Comparison of ENCODE assay signal across 15 cellular contexts in genomic region chr7:158716802-158717201, GRCh38. TPM values are rescaled to one million over a fixed set of nuclear protein-coding genes. Genes with fewer than 3 reads are reported as not detected.
DNase-seq lines count a peak whose midpoint lies in the region; ATAC-seq, FAIRE-seq and TF ChIP-seq lines count a peak whose summit lies in the region.
"Had no signal": no experiment of that assay in that cellular context is flagged by ENCODE, and none has a peak within 500 bp of the region (broad histone marks: within the 10 kb centered on the region; RNA-seq: fewer than 3 reads in every experiment).

No MANE protein-coding gene starts in this region.

- H2AFZ ChIP-seq in HepG2 (ENCODE audit: low read length) (no peak overlapping the region), K562 (ENCODE audit: low read depth, low read length) (no peak overlapping the region)
- H2AFZ ChIP-seq: GM23248 had no signal

- H3K4me1 ChIP-seq in HepG2 (ENCODE audit: insufficient read depth, low read length) (no peaks in the 10 kb centered on the region), right lobe of liver (no peaks in the 10 kb centered on the region), HEK293 (ENCODE audit: control insufficient read depth, insufficient read depth, low read length) (no peaks in the 10 kb centered on the region), K562 (replicated peaks in 1 of 2; ENCODE audit: control insufficient read depth in 2 of 2, insufficient read depth in 2 of 2, low read length in 2 of 2) (no peaks in the 10 kb centered on the region)
- H3K4me1 ChIP-seq: BE2C had no signal

- H3K9ac ChIP-seq in HepG2 (ENCODE audit: insufficient read depth, low read depth, low read length), result no peak overlapping the region
- H3K9ac ChIP-seq in K562 (ENCODE audit: insufficient read depth in 1 of 2, low read depth in 2 of 2, low read length in 2 of 2), result no peak overlapping the region
- H3K9ac ChIP-seq: GM23248, KMS-11 had no signal

- H3K27ac ChIP-seq in HepG2 (ENCODE audit: extremely low read length, insufficient read depth, low read length), result no peak overlapping the region
- no peak overlapping the region for H3K27ac ChIP-seq in right lobe of liver
- H3K27ac ChIP-seq in HEK293 (ENCODE audit: extremely low read depth, low read depth, low read length), result no peak overlapping the region
- no peak overlapping the region for H3K27ac ChIP-seq in K562 (ENCODE audit: extremely low read depth, low read depth, low read length)
- H3K27ac ChIP-seq: GM23248, KMS-11 had no signal

- ATAC-seq in HepG2, result no peak
- ATAC-seq in right lobe of liver, result no peak
- ATAC-seq in K562, result peak; percentile 71
- no peak for ATAC-seq in GM21528 (IDR thresholded peaks at IDR 0.05; ENCODE audit: low FRiP score, unreplicated experiment)
- ATAC-seq in left ventricle myocardium superior, result no peak

- H3K9me3 ChIP-seq in HepG2 (ENCODE audit: low read length), result no peaks in the 10 kb centered on the region
- H3K9me3 ChIP-seq in right lobe of liver, result no peaks in the 10 kb centered on the region
- no peaks in the 10 kb centered on the region for H3K9me3 ChIP-seq in HEK293 (ENCODE audit: control insufficient read depth, insufficient read depth, low read depth, low read length)
- H3K9me3 ChIP-seq in K562 (replicated peaks; ENCODE audit: control insufficient read depth, insufficient read depth, low read depth, low read length), result no peaks in the 10 kb centered on the region
- H3K9me3 ChIP-seq: BE2C had no signal

- no peak for DNase-seq in HepG2 (ENCODE audit: low spot score)
- DNase-seq in right lobe of liver, result no peak
- DNase-seq in K562 (ENCODE audit: extremely low read depth in 1 of 4, low spot score in 3 of 4), result no peak
- DNase-seq in H4 (ENCODE audit: low spot score), result no peak
- no peak for DNase-seq in left ventricle myocardium superior
- DNase-seq: BE2C, DMS79, GDM1, GM23248, H7 had no signal

- H3K27me3 ChIP-seq in HepG2 (ENCODE audit: control insufficient read depth in 1 of 2, insufficient read depth in 2 of 2, low read length in 2 of 2), result no peaks in the 10 kb centered on the region
- no peaks in the 10 kb centered on the region for H3K27me3 ChIP-seq in right lobe of liver
- H3K27me3 ChIP-seq in K562 (ENCODE audit: control insufficient read depth in 2 of 2, insufficient read depth in 2 of 2, low read length in 2 of 2), result peaks cover 0 to 5% of the 10 kb centered on the region in 2 experiments; a peak in 1 of 5 replicates

- H3K9me1 ChIP-seq in K562 (ENCODE audit: control insufficient read depth, insufficient read depth, low read length), result no peaks in the 10 kb centered on the region

- 0% methylated on average over 1 of the region's 1 CpG for WGBS in HepG2 (ENCODE audit: low lambda C conversion rate)
- 78% methylated on average over 1 of the region's 1 CpG for WGBS in right lobe of liver (ENCODE audit: insufficient coverage, low coverage, low lambda C conversion rate, missing lambda C conversion rate)
- WGBS in K562 (ENCODE audit: insufficient coverage, low coverage, missing lambda C conversion rate), result 12% methylated on average over 1 of the region's 1 CpG

- BruUV-seq in HepG2 (replicated peaks; lab: Mats Ljungman, UMichigan) (no TSS peak), K562 (replicated peaks; lab: Mats Ljungman, UMichigan) (no TSS peak)

- TF ChIP-seq CTCF in HepG2 (CRISPR knock-in tag; IDR thresholded peaks at IDR 0.05), result no peak
- TF ChIP-seq CTCF in right lobe of liver (IDR thresholded peaks at IDR 0.05), result no peak
- no peak for TF ChIP-seq CTCF in HEK293 (tag by site-specific recombination; IDR thresholded peaks at IDR 0.05)
- no peak for TF ChIP-seq CTCF in K562 (IDR thresholded peaks at IDR 0.05 in 2 of 3, conservative IDR thresholded peaks at IDR 0.05 in 1 of 3; ENCODE audit: insufficient read depth in 2 of 3, low read depth in 1 of 3, low read length in 3 of 3)

- no peak for TF ChIP-seq RAD21 in HepG2 (CRISPR knock-in tag; IDR thresholded peaks at IDR 0.05)
- no peak for TF ChIP-seq RAD21 in K562 (CRISPR knock-in tag; conservative IDR thresholded peaks at IDR 0.05 in 1 of 2, IDR thresholded peaks at IDR 0.05 in 1 of 2)

- POLR2A ChIA-PET in HepG2 (lab: Yijun Ruan, JAX) (no interaction called here), HEK293 (lab: Yijun Ruan, JAX) (no interaction called here), K562 (lab: Yijun Ruan, JAX) (no interaction called here)

- FAIRE-seq in HepG2 (lab: Jason Lieb, UNC) (no peak), K562 (lab: Jason Lieb, UNC) (no peak)
- FAIRE-seq: A204.1, GM12892 had no signal

- no peaks in the 10 kb centered on the region for H4K20me1 ChIP-seq in HepG2 (ENCODE audit: insufficient read depth, low read length)
- no peaks in the 10 kb centered on the region for H4K20me1 ChIP-seq in K562 (replicated peaks; ENCODE audit: control insufficient read depth, insufficient read depth, low read length)

- H3K4me2 ChIP-seq in HepG2 (ENCODE audit: low read depth, low read length) (no peak overlapping the region), K562 (ENCODE audit: insufficient read depth, low read length) (no peak overlapping the region)
- H3K4me2 ChIP-seq: KMS-11 had no signal

- in situ Hi-C loops in HepG2 (cut with HindIII; ENCODE audit: extremely low pct_ligation_motif_present, low pct_unique_long_range_greater_than_20kb) (no loop called here), K562 (cut with MboI) (no loop called here)

- H3K4me3 ChIP-seq in HepG2 (replicated peaks in 1 of 3; ENCODE audit: insufficient read depth in 1 of 3, low read depth in 2 of 3, low read length in 3 of 3), result no peak overlapping the region
- no peak overlapping the region for H3K4me3 ChIP-seq in right lobe of liver
- no peak overlapping the region for H3K4me3 ChIP-seq in HEK293 (ENCODE audit: low read depth, low read length)
- H3K4me3 ChIP-seq in K562, result no peak overlapping the region
- H3K4me3 ChIP-seq: GM23248 had no signal

- CTCF ChIA-PET in HepG2 (lab: Yijun Ruan, JAX; ENCODE audit: low intra/inter-chr PET ratio, low total read pairs) (no interaction called here), HEK293 (lab: Yijun Ruan, JAX) (no interaction called here), K562 (lab: Yijun Ruan, JAX; ENCODE audit: low intra/inter-chr PET ratio) (no interaction called here)

- no peaks in the 10 kb centered on the region for H3K36me3 ChIP-seq in HepG2 (replicated peaks in 1 of 2; ENCODE audit: control insufficient read depth in 1 of 2, insufficient read depth in 2 of 2, low read length in 2 of 2)
- no peaks in the 10 kb centered on the region for H3K36me3 ChIP-seq in right lobe of liver
- no peaks in the 10 kb centered on the region for H3K36me3 ChIP-seq in HEK293 (ENCODE audit: control insufficient read depth in 2 of 2, insufficient read depth in 1 of 2, low read length in 2 of 2)
- H3K36me3 ChIP-seq in K562 (ENCODE audit: control insufficient read depth, insufficient read depth, low read length), result no peaks in the 10 kb centered on the region
- H3K36me3 ChIP-seq: BE2C had no signal

- TF ChIP-seq EP300 in HepG2 (IDR thresholded peaks at IDR 0.05; ENCODE audit: low read depth in 2 of 2, low read length in 2 of 2) (no peak), HepG2 (CRISPR knock-in tag; IDR thresholded peaks at IDR 0.05; ENCODE audit: borderline replicate concordance) (no peak), K562 (IDR thresholded peaks at IDR 0.05; ENCODE audit: low read length) (no peak)

- intact Hi-C loops in HepG2 (cut with micrococcal nuclease; ENCODE audit: unreplicated experiment), result no loop called here
- intact Hi-C loops in right lobe of liver (cut with DNase I), result no loop called here
- intact Hi-C loops in K562 (cut with micrococcal nuclease), result no loop called here
- intact Hi-C loops in left ventricle myocardium superior (cut with micrococcal nuclease), result no loop called here

- TF ChIP-seq POLR2A in HepG2 (IDR thresholded peaks at IDR 0.05; ENCODE audit: insufficient read depth in 1 of 2, low read depth in 2 of 2, low read length in 2 of 2), result no peak
- TF ChIP-seq POLR2A in right lobe of liver (IDR thresholded peaks at IDR 0.05), result no peak
- TF ChIP-seq POLR2A in K562 (conservative IDR thresholded peaks at IDR 0.05), result no peak

- H3K79me2 ChIP-seq in HepG2 (ENCODE audit: insufficient read depth, low read length), result no peaks in the 10 kb centered on the region
- no peaks in the 10 kb centered on the region for H3K79me2 ChIP-seq in K562 (ENCODE audit: control insufficient read depth, insufficient read depth, low read length)

RNA-seq across cellular contexts. Expression of gene NCAPG2, which starts 12.2 kb away (rescaled TPM):
- total RNA-seq in HepG2 (2016; rRNA removed; fragmentation: Illumina TruSeq; extraction: Trizol), result 30.7 and 46.3 TPM in 2 replicates
- total RNA-seq in HepG2 (2016; cell fraction: cytosol; rRNA removed; fragmentation: Illumina TruSeq; extraction: Trizol; ENCODE audit: low read depth), result 4.3 and 4.9 TPM in 2 replicates
- total RNA-seq in HepG2 (2016; cell fraction: insoluble cytoplasmic fraction; rRNA removed; fragmentation: Illumina TruSeq; extraction: Trizol), result 31.3 and 48.9 TPM in 2 replicates
- 10.3 and 10.6 TPM in 2 replicates for total RNA-seq in HepG2 (2016; cell fraction: membrane; rRNA removed; fragmentation: Illumina TruSeq; extraction: Trizol)
- 33.8 and 35.6 TPM in 2 replicates for total RNA-seq in HepG2 (2016; cell fraction: nucleus; rRNA removed; fragmentation: Illumina TruSeq; extraction: Trizol)
- 10.4 and 15.1 TPM in 2 replicates for polyA plus RNA-seq in HepG2 (2011; rRNA removed)
- 10.6 and 12.1 TPM in 2 replicates for polyA plus RNA-seq in HepG2 (2011; cell fraction: cytosol; rRNA removed)
- 14.6 and 15.9 TPM in 2 replicates for polyA plus RNA-seq in HepG2 (2011; cell fraction: nucleus; rRNA removed)
- 9.7 and 17.7 TPM in 2 replicates for polyA plus RNA-seq in HepG2 (2012)
- polyA plus RNA-seq in HepG2 (2016; cell fraction: cytosol; fragmentation: Illumina TruSeq; extraction: Trizol; ENCODE audit: low read depth), result 0.87 and 1.1 TPM in 2 replicates
- polyA plus RNA-seq in HepG2 (2016; cell fraction: insoluble cytoplasmic fraction; fragmentation: Illumina TruSeq; extraction: Trizol; ENCODE audit: low read depth), result 41.4 and 43.6 TPM in 2 replicates
- 3.0 and 3.9 TPM in 2 replicates for polyA plus RNA-seq in HepG2 (2016; cell fraction: membrane; fragmentation: Illumina TruSeq; extraction: Trizol; ENCODE audit: low read depth)
- 40.5 and 41.8 TPM in 2 replicates for polyA plus RNA-seq in HepG2 (2016; cell fraction: nucleus; fragmentation: Illumina TruSeq; extraction: Trizol; ENCODE audit: insufficient read depth, low read depth)
- 50.3 and 124 TPM in 2 replicates for polyA minus RNA-seq in HepG2 (2011; rRNA and poly(A)+ RNA removed; ENCODE audit: low replicate concordance)
- polyA minus RNA-seq in HepG2 (2011; cell fraction: cytosol; rRNA and poly(A)+ RNA removed), result 9.1 and 16.4 TPM in 2 replicates
- polyA minus RNA-seq in HepG2 (2011; cell fraction: nucleus; rRNA and poly(A)+ RNA removed), result 27.6 and 33.7 TPM in 2 replicates
- 1 to 10 TPM; 2.7 to 4.8 (median 4.2) TPM for total RNA-seq in right lobe of liver
- total RNA-seq in K562 (2011; cell fraction: chromatin; rRNA removed; ENCODE audit: low replicate concordance), result 177 and 316 TPM in 2 replicates
- total RNA-seq in K562 (2011; cell fraction: nucleolus; rRNA removed), result 101 and 122 TPM in 2 replicates
- 178 and 208 TPM in 2 replicates for total RNA-seq in K562 (2011; cell fraction: nucleoplasm; rRNA removed)
- 47.2 and 50.6 TPM in 2 replicates for total RNA-seq in K562 (2014; rRNA removed)
- 75.9 and 83.0 TPM in 2 replicates for total RNA-seq in K562 (2014; rRNA removed; fragmentation: Illumina TruSeq; extraction: Trizol)
- total RNA-seq in K562 (2015; rRNA removed; fragmentation: Illumina TruSeq; extraction: Trizol), result 65.1 and 70.1 TPM in 2 replicates
- 103 and 127 TPM in 2 replicates for total RNA-seq in K562 (2021)
- polyA plus RNA-seq in K562 (2011; rRNA removed), result 75.0 and 124 TPM in 2 replicates
- polyA plus RNA-seq in K562 (2011; cell fraction: cytosol; rRNA removed), result 54.9 and 63.1 TPM in 2 replicates
- polyA plus RNA-seq in K562 (2011; cell fraction: nucleus; rRNA removed), result 114 and 154 TPM in 2 replicates
- polyA plus RNA-seq in K562 (2012), result 71.2 and 97.6 TPM in 2 replicates
- polyA plus RNA-seq in K562 (2014; fragmentation: Illumina TruSeq; extraction: Trizol), result 78.8 and 86.1 TPM in 2 replicates
- polyA plus RNA-seq in K562 (2014; fragmentation: Nextera tagmentation; extraction: Ambion mirVana), result 10 to 100 TPM; 21.5 to 97.7 TPM
- 94.6 and 97.2 TPM in 2 replicates for polyA plus RNA-seq in K562 (2014; rRNA removed)
- 201 and 283 TPM in 2 replicates for polyA minus RNA-seq in K562 (2011; rRNA and poly(A)+ RNA removed)
- 50.1 and 65.9 TPM in 2 replicates for polyA minus RNA-seq in K562 (2011; cell fraction: cytosol; rRNA and poly(A)+ RNA removed)
- polyA minus RNA-seq in K562 (2011; cell fraction: nucleus; rRNA and poly(A)+ RNA removed), result 111 and 112 TPM in 2 replicates
- 26.0 and 29.3 TPM in 2 replicates for total RNA-seq in H4 (2014; rRNA removed; shearing (Covaris generic))
- total RNA-seq in left ventricle myocardium superior, result 5.0 TPM

Comparison
In these comparisons a context has a peak if more than half of its experiments do, and no peak if none do; other contexts are left out.
1. Of the 241 proteins assayed by ChIP-seq in both HepG2 and K562: peak only in HepG2: none; only in K562: EHMT2 and ZNF263; in both: none; in neither: 239.